ENCODE assay signal across 10 cellular contexts in genomic region chr2:236179653-236180500, GRCh38. TPM values are rescaled to one million over a fixed set of nuclear protein-coding genes. Genes with fewer than 3 reads are reported as not detected.
DNase-seq lines count a peak whose midpoint lies in the region; FAIRE-seq and TF ChIP-seq lines count a peak whose summit lies in the region.
"Had no signal": no experiment of that assay in that cellular context is flagged by ENCODE, and none has a peak within 500 bp of the region (broad histone marks: within the 10 kb centered on the region; RNA-seq: fewer than 3 reads in every experiment).

No MANE protein-coding gene starts in this region.

- no peaks in the 10 kb centered on the region for H3K79me2 ChIP-seq in MM.1S (ENCODE audit: low read length)

- H2AFZ ChIP-seq in MM.1S (ENCODE audit: low read length), result no peak overlapping the region

- no peaks in the 10 kb centered on the region for H4K20me1 ChIP-seq in MM.1S (ENCODE audit: insufficient read depth, low read length)

- TF ChIP-seq CTCF in AG09309 (IDR thresholded peaks at IDR 0.05; ENCODE audit: control insufficient read depth, insufficient read depth, low read depth, low read length, missing control alignments), result no peak
- no peak for TF ChIP-seq CTCF in MM.1S (IDR thresholded peaks at IDR 0.05; ENCODE audit: low read length)

- no peaks in the 10 kb centered on the region for H3K9me2 ChIP-seq in MM.1S (replicated peaks; ENCODE audit: insufficient read depth, low read length)

- CTCF ChIA-PET in activated CD4-positive, alpha-beta memory T cell treated with anti-CD3 and anti-CD28 coated beads for 36 hours (lab: Charles Lee), result interaction anchor here (0.7 to 3.5 kb wide), 15 partner anchors 8 to 566 kb away, joined by 3 to 27 read pairs (median 4); partner anchors contain the start of gene GBX2

- H3K4me3 Mint-ChIP-seq in activated CD4-positive, alpha-beta memory T cell treated with anti-CD3 and anti-CD28 coated beads for 36 hours, result no peak overlapping the region

- no peak overlapping the region for H3K27ac Mint-ChIP-seq in activated CD4-positive, alpha-beta memory T cell treated with anti-CD3 and anti-CD28 coated beads for 36 hours

- peaks cover 64% of the 10 kb centered on the region for H3K27me3 Mint-ChIP-seq in activated CD4-positive, alpha-beta memory T cell treated with anti-CD3 and anti-CD28 coated beads for 36 hours

- H3K9me3 ChIP-seq in HUES48 (ENCODE audit: control insufficient read depth, insufficient read depth, low read length) (no peaks in the 10 kb centered on the region), mesodermal cell (ENCODE audit: control insufficient read depth, low read length) (peaks cover 8% of the 10 kb centered on the region), MM.1S (replicated peaks; ENCODE audit: insufficient read depth, low read length) (no peaks in the 10 kb centered on the region)

- no peak for FAIRE-seq in GM12892 (lab: Jason Lieb, UNC)

- H3K9ac ChIP-seq in HUES48 (ENCODE audit: low read depth, low read length) (no peak overlapping the region), MM.1S (ENCODE audit: low read length) (no peak overlapping the region)

- no peak overlapping the region for H3K4me2 ChIP-seq in MM.1S (ENCODE audit: low read depth, low read length)

- no peaks in the 10 kb centered on the region for H3K9me3 Mint-ChIP-seq in activated CD4-positive, alpha-beta memory T cell treated with anti-CD3 and anti-CD28 coated beads for 36 hours

- 4 to 8% methylated on average over 22 to 27 of the region's 39 CpGs for WGBS in mesodermal cell (ENCODE audit: insufficient coverage in 2 of 2), 2 experiments

- intact Hi-C loops in activated CD4-positive, alpha-beta memory T cell treated with anti-CD3 and anti-CD28 coated beads for 36 hours (cut with micrococcal nuclease), result loop anchor here (1.0 to 10.0 kb wide), 4 partner anchors 13 to 1228 kb away; partner anchors contain the start of gene SH3BP4

- no peak for TF ChIP-seq POLR2A in GM12892 (IDR thresholded peaks at IDR 0.05; ENCODE audit: low read depth, low read length)

- H3K36me3 ChIP-seq in HUES48 (ENCODE audit: control insufficient read depth, insufficient read depth, low read length) (no peaks in the 10 kb centered on the region), mesodermal cell (ENCODE audit: control insufficient read depth, insufficient read depth, low read length) (no peaks in the 10 kb centered on the region), MM.1S (replicated peaks; ENCODE audit: insufficient read depth, low read length) (no peaks in the 10 kb centered on the region)

- peaks cover 56% of the 10 kb centered on the region for H3K27me3 ChIP-seq in HUES48 (ENCODE audit: control insufficient read depth, insufficient read depth, low read length)
- H3K27me3 ChIP-seq in MM.1S (replicated peaks; ENCODE audit: insufficient read depth, low read length), result peaks cover 12% of the 10 kb centered on the region; the same call in 1 of the 2 replicates

- peaks cover 7% of the 10 kb centered on the region for H3K4me1 Mint-ChIP-seq in activated CD4-positive, alpha-beta memory T cell treated with anti-CD3 and anti-CD28 coated beads for 36 hours (ENCODE audit: low read depth)

- DNase-seq in AG09309 (ENCODE audit: low read depth) (no peak), cerebellar cortex (ENCODE audit: low spot score) (peak; percentile 60), GM12892 (ENCODE audit: insufficient read length) (no peak), MM.1S (no peak), activated gamma-delta T cell treated with Interleukin-2 at 50 U/mL for 16 hours (no peak)
- no peak for DNase-seq in activated CD4-positive, alpha-beta memory T cell treated with anti-CD3 and anti-CD28 coated beads for 36 hours
- DNase-seq: GDM1 had no signal

- H3K4me3 ChIP-seq in AG09309 (ENCODE audit: control insufficient read depth, low read depth, low read length), result peak overlapping the region; percentile 6
- no peak overlapping the region; the same call in 1 of the 2 replicates for H3K4me3 ChIP-seq in HUES48 (ENCODE audit: low read depth, low read length)
- peak overlapping the region; percentile 11 for H3K4me3 ChIP-seq in mesodermal cell (ENCODE audit: extremely low read depth, insufficient read depth, low read length, poor library complexity, severe bottlenecking)
- H3K4me3 ChIP-seq in MM.1S (ENCODE audit: low read length), result no peak overlapping the region

- H3K4me1 ChIP-seq in HUES48 (ENCODE audit: control insufficient read depth, insufficient read depth, low read length) (peaks cover 15% of the 10 kb centered on the region), mesodermal cell (ENCODE audit: control insufficient read depth, insufficient read depth, low read length, poor library complexity, severe bottlenecking) (peaks cover 20% of the 10 kb centered on the region), MM.1S (ENCODE audit: low read length) (no peaks in the 10 kb centered on the region)

- H3F3A ChIP-seq in MM.1S (ENCODE audit: insufficient read depth, low read length), result no peaks in the 10 kb centered on the region

- POLR2A ChIA-PET in activated CD4-positive, alpha-beta memory T cell treated with anti-CD3 and anti-CD28 coated beads for 36 hours (lab: Charles Lee), result no interaction called here

- H3K27ac ChIP-seq in HUES48 (ENCODE audit: low read depth, low read length) (peak overlapping the region; percentile 23), mesodermal cell (ENCODE audit: low read depth, low read length, severe bottlenecking) (peak overlapping the region; percentile 78), MM.1S (ENCODE audit: low read length) (no peak overlapping the region)

- no peaks in the 10 kb centered on the region for H3K36me3 Mint-ChIP-seq in activated CD4-positive, alpha-beta memory T cell treated with anti-CD3 and anti-CD28 coated beads for 36 hours

RNA-seq across cellular contexts. Expression of gene GBX2, which starts 11.7 kb away (rescaled TPM):
- 4.8 TPM for polyA plus RNA-seq in mesodermal cell (2013, experiment 1 of 2)
- polyA plus RNA-seq in mesodermal cell (2013, experiment 2 of 2), result 2.6 TPM
- total RNA-seq in activated CD4-positive, alpha-beta memory T cell treated with anti-CD3 and anti-CD28 coated beads for 36 hours, result not detected
- polyA plus RNA-seq in GM12892 (2012; ENCODE audit: missing spikeins), result not detected
- total RNA-seq: urinary bladder had no signal
- polyA plus RNA-seq: urinary bladder had no signal

Comparison
In these comparisons a context has a peak if more than half of its experiments do, and no peak if none do; other contexts are left out.
1. H3K4me3 ChIP-seq: peak in AG09309 (single experiment) and mesodermal cell (single experiment); none in HUES48 (single experiment) and MM.1S (single experiment).